ENCODE assay signal across 2 cellular contexts in the genomic region with DNA sequence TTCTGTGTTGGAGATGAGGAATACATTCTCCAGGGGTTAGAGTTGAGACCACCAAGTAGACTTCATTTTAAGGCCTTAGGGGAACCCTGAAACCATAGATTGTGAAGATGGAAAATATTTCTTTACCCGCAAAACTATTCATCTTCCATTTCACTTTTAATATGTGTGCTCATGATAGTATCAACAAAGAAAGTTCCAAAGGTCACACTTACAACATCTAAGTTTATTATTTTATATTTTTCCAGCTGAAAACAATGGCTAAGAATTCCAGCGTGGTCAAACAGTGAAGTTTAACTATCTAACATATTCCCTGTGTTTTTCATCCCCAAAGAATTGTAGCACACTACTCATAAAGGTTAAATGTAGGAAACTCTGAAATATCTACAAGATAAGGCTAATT.
TF ChIP-seq lines count a peak whose summit lies in the region.

No MANE protein-coding gene starts in this region.

TF ChIP-seq in SK-N-SH, 30 proteins besides CTCF, POLR2A, EP300 and RAD21 (continued from another document):
- TF ChIP-seq POLR2AphosphoS5 (IDR thresholded peaks at IDR 0.05; ENCODE audit: low read depth, low read length) (no peak), JUND (IDR thresholded peaks at IDR 0.05) (no peak), NFIC (IDR thresholded peaks at IDR 0.05; ENCODE audit: borderline replicate concordance) (no peak), FOXJ3 (CRISPR knock-in tag; IDR thresholded peaks at IDR 0.05) (no peak), EZH2phosphoT487 (IDR thresholded peaks at IDR 0.05; ENCODE audit: borderline replicate concordance, low read depth) (no peak), MEF2A (IDR thresholded peaks at IDR 0.05; ENCODE audit: borderline replicate concordance, low read depth) (no peak), REST (IDR thresholded peaks at IDR 0.05; ENCODE audit: low read depth, low read length) (no peak), FOSL2 (IDR thresholded peaks at IDR 0.05; ENCODE audit: borderline replicate concordance, low read depth) (no peak), TAF1 (IDR thresholded peaks at IDR 0.05; ENCODE audit: borderline replicate concordance, low read depth, low read length) (no peak), YY1 (IDR thresholded peaks at IDR 0.05; ENCODE audit: low read depth) (no peak), ELF1 (IDR thresholded peaks at IDR 0.05) (no peak), TEAD4 (IDR thresholded peaks at IDR 0.05; ENCODE audit: borderline replicate concordance, insufficient read depth) (no peak), RCOR1 (IDR thresholded peaks at IDR 0.05; ENCODE audit: low read length) (no peak), GATA2 (CRISPR knock-in tag; IDR thresholded peaks at IDR 0.05) (no peak)
- TF ChIP-seq, protein P1, sequence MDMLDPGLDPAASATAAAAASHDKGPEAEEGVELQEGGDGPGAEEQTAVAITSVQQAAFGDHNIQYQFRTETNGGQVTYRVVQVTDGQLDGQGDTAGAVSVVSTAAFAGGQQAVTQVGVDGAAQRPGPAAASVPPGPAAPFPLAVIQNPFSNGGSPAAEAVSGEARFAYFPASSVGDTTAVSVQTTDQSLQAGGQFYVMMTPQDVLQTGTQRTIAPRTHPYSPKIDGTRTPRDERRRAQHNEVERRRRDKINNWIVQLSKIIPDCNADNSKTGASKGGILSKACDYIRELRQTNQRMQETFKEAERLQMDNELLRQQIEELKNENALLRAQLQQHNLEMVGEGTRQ (IDR thresholded peaks at IDR 0.05; ENCODE audit: borderline replicate concordance, low read depth, low read length): no peak
- TF ChIP-seq, protein P2, sequence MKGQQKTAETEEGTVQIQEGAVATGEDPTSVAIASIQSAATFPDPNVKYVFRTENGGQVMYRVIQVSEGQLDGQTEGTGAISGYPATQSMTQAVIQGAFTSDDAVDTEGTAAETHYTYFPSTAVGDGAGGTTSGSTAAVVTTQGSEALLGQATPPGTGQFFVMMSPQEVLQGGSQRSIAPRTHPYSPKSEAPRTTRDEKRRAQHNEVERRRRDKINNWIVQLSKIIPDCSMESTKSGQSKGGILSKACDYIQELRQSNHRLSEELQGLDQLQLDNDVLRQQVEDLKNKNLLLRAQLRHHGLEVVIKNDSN (IDR thresholded peaks at IDR 0.05; ENCODE audit: borderline replicate concordance, low read depth): no peak

TF ChIP-seq in SK-N-SH treated with all-trans-retinoic acid at 6 μM for 48 hours, 23 proteins besides CTCF, POLR2A, EP300 and RAD21 (continued from another document):
- TF ChIP-seq, protein P3, sequence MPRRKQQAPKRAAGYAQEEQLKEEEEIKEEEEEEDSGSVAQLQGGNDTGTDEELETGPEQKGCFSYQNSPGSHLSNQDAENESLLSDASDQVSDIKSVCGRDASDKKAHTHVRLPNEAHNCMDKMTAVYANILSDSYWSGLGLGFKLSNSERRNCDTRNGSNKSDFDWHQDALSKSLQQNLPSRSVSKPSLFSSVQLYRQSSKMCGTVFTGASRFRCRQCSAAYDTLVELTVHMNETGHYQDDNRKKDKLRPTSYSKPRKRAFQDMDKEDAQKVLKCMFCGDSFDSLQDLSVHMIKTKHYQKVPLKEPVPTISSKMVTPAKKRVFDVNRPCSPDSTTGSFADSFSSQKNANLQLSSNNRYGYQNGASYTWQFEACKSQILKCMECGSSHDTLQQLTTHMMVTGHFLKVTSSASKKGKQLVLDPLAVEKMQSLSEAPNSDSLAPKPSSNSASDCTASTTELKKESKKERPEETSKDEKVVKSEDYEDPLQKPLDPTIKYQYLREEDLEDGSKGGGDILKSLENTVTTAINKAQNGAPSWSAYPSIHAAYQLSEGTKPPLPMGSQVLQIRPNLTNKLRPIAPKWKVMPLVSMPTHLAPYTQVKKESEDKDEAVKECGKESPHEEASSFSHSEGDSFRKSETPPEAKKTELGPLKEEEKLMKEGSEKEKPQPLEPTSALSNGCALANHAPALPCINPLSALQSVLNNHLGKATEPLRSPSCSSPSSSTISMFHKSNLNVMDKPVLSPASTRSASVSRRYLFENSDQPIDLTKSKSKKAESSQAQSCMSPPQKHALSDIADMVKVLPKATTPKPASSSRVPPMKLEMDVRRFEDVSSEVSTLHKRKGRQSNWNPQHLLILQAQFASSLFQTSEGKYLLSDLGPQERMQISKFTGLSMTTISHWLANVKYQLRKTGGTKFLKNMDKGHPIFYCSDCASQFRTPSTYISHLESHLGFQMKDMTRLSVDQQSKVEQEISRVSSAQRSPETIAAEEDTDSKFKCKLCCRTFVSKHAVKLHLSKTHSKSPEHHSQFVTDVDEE (CRISPR knock-in tag; IDR thresholded peaks at IDR 0.05): no peak
- no peak for TF ChIP-seq ZFP30 (CRISPR knock-in tag; IDR thresholded peaks at IDR 0.05)
- TF ChIP-seq POU6F1 (CRISPR knock-in tag; IDR thresholded peaks at IDR 0.05; ENCODE audit: borderline replicate concordance, low read depth): no peak
- no peak for TF ChIP-seq GLIS3 (CRISPR knock-in tag; IDR thresholded peaks at IDR 0.05)
- no peak for TF ChIP-seq CSRNP3 (CRISPR knock-in tag; IDR thresholded peaks at IDR 0.05)
- no peak for TF ChIP-seq RARB (CRISPR knock-in tag; IDR thresholded peaks at IDR 0.05)
- TF ChIP-seq ZFP3 (CRISPR knock-in tag; IDR thresholded peaks at IDR 0.05): no peak
- TF ChIP-seq BACH2 (CRISPR knock-in tag; IDR thresholded peaks at IDR 0.05; ENCODE audit: borderline replicate concordance): no peak
- no peak for TF ChIP-seq CREB5 (CRISPR knock-in tag; IDR thresholded peaks at IDR 0.05; ENCODE audit: low read depth)
- TF ChIP-seq ESRRG (CRISPR knock-in tag; IDR thresholded peaks at IDR 0.05): no peak
- no peak for TF ChIP-seq ZC3H10 (CRISPR knock-in tag; IDR thresholded peaks at IDR 0.05)
- TF ChIP-seq ARNTL (CRISPR knock-in tag; IDR thresholded peaks at IDR 0.05; ENCODE audit: borderline replicate concordance, low read depth): no peak
TF ChIP-seq in SK-N-SH treated with all-trans-retinoic acid at 6 μM for 48 hours: peak in this region for 0.
